ENCODE assay signal across 8 cellular contexts in genomic region chr6:31666337-31666960, GRCh38. TPM values are rescaled to one million over a fixed set of nuclear protein-coding genes. Genes with fewer than 3 reads are reported as not detected.
DNase-seq lines count a peak whose midpoint lies in the region; ATAC-seq and TF ChIP-seq lines count a peak whose summit lies in the region.

No MANE protein-coding gene starts in this region.

- in situ Hi-C loops in ACHN (cut with HindIII; ENCODE audit: low pct_ligation_motif_present, low pct_unique_long_range_greater_than_20kb, low sequenced_read_pairs) (no loop called here), G401 (cut with HindIII; ENCODE audit: low sequenced_read_pairs) (no loop called here)

- WGBS in lower leg skin, 2 donors = 2 to 3% methylated on average over 15 of the region's 15 CpGs

- H3K9me3 ChIP-seq in ascending aorta = no peaks in the 10 kb centered on the region

- H3K4me1 ChIP-seq in ascending aorta = peaks cover 16 to 29% of the 10 kb centered on the region in 2 donors

- H3K27me3 ChIP-seq in ascending aorta = no peaks in the 10 kb centered on the region

- no peak for ATAC-seq in activated T-cell treated with anti-CD3 and anti-CD28 coated beads, Interleukin-2, amount 50 U/mL, for 72 hours (replicated peaks in 1 of 2)

- H3K27ac Mint-ChIP-seq in activated T-cell treated with anti-CD3 and anti-CD28 coated beads, Interleukin-2, amount 50 U/mL, for 72 hours = peak overlapping the region; percentile 98
- H3K27ac Mint-ChIP-seq in type B pancreatic cell = peak overlapping the region; percentile 99

- TF ChIP-seq CTCF in ascending aorta (IDR thresholded peaks at IDR 0.05) = no peak
- no peak for TF ChIP-seq CTCF in lower leg skin (IDR thresholded peaks at IDR 0.05)
- no peak for TF ChIP-seq CTCF in type B pancreatic cell (conservative IDR thresholded peaks at IDR 0.05)

- peaks cover 49 to 50% of the 10 kb centered on the region in 2 donors for H3K36me3 ChIP-seq in ascending aorta

- H3K4me3 ChIP-seq in ascending aorta (peak overlapping the region; percentile 72 to 97), lower leg skin (ENCODE audit: low read depth, poor library complexity, severe bottlenecking) (peak overlapping the region; percentile 72)

- intact Hi-C loops in ascending aorta (cut with DNase I) (loop anchor here (1.0 to 10.0 kb wide), 6 partner anchors 37 to 1648 kb away; partner anchors contain the start of genes ABHD16A, AGPAT1, DDAH2 and NELFE), lower leg skin (cut with DNase I; ENCODE audit: low total_unique reads) (no loop called here)

- peak overlapping the region; percentile 98 to 99 for H3K4me3 Mint-ChIP-seq in activated T-cell treated with anti-CD3 and anti-CD28 coated beads, Interleukin-2, amount 50 U/mL, for 72 hours
- peak overlapping the region; percentile 99 for H3K4me3 Mint-ChIP-seq in type B pancreatic cell

- TF ChIP-seq POLR2A in lower leg skin (IDR thresholded peaks at IDR 0.05) = no peak

- no peak for DNase-seq in activated T-cell treated with anti-CD3 and anti-CD28 coated beads, Interleukin-2, amount 50 U/mL, for 72 hours
- DNase-seq in activated T-cell treated with anti-CD3 and anti-CD28 coated beads, Interleukin-2, amount 50 U/mL, for 1 hour = no peak
- DNase-seq in ascending aorta (ENCODE audit: low spot score in 2 of 2) (no peak), lower leg skin (ENCODE audit: low spot score in 2 of 2) (no peak), type B pancreatic cell (ENCODE audit: extremely low spot score, unreplicated experiment) (no peak), ACHN (no peak), mucosa of gallbladder (ENCODE audit: low spot score) (no peak), G401 (ENCODE audit: low spot score) (no peak)

- no peaks in the 10 kb centered on the region for H3K9me3 Mint-ChIP-seq in activated T-cell treated with anti-CD3 and anti-CD28 coated beads, Interleukin-2, amount 50 U/mL, for 72 hours
- no peaks in the 10 kb centered on the region for H3K9me3 Mint-ChIP-seq in type B pancreatic cell

- peak overlapping the region; percentile 91 to 97 for H3K27ac ChIP-seq in ascending aorta

- no peaks in the 10 kb centered on the region for H3K27me3 Mint-ChIP-seq in activated T-cell treated with anti-CD3 and anti-CD28 coated beads, Interleukin-2, amount 50 U/mL, for 72 hours (ENCODE audit: low read depth)
- H3K27me3 Mint-ChIP-seq in type B pancreatic cell = no peaks in the 10 kb centered on the region

- peaks cover 68% of the 10 kb centered on the region for H3K4me1 Mint-ChIP-seq in activated T-cell treated with anti-CD3 and anti-CD28 coated beads, Interleukin-2, amount 50 U/mL, for 72 hours (ENCODE audit: low read depth)
- peaks cover 39% of the 10 kb centered on the region for H3K4me1 Mint-ChIP-seq in type B pancreatic cell (ENCODE audit: unreplicated experiment)

- peaks cover 33 to 35% of the 10 kb centered on the region in 2 donors for H3K36me3 Mint-ChIP-seq in activated T-cell treated with anti-CD3 and anti-CD28 coated beads, Interleukin-2, amount 50 U/mL, for 72 hours (ENCODE audit: insufficient read depth in 2 of 2)
- H3K36me3 Mint-ChIP-seq in type B pancreatic cell = peaks cover 23% of the 10 kb centered on the region

RNA-seq across cellular contexts. Expression of gene CSNK2B, which starts 0.6 kb away (rescaled TPM):
- 100 to 1,000 TPM; 208 to 209 TPM for total RNA-seq in activated T-cell treated with anti-CD3 and anti-CD28 coated beads, Interleukin-2, amount 50 U/mL, for 72 hours
- total RNA-seq in ascending aorta = 148 TPM
- total RNA-seq in lower leg skin = 100 to 1,000 TPM; 328 to 447 (median 416) TPM
- 142 and 175 TPM in 2 replicates for total RNA-seq in type B pancreatic cell (ENCODE audit: low replicate concordance)
- total RNA-seq in mucosa of gallbladder = 108 TPM
- total RNA-seq in G401 (2014; rRNA removed; shearing (Covaris generic)) = 105 and 107 TPM in 2 replicates

RNA-seq across cellular contexts. Expression of gene GPANK1, which starts 1.7 kb away (rescaled TPM):
- total RNA-seq in activated T-cell treated with anti-CD3 and anti-CD28 coated beads, Interleukin-2, amount 50 U/mL, for 72 hours = 10 to 100 TPM; 30.3 to 37.7 TPM
- total RNA-seq in ascending aorta (9.8 TPM), lower leg skin (10 to 100 TPM; 22.3 to 32.5 (median 24.3) TPM), type B pancreatic cell (ENCODE audit: low replicate concordance) (17.6 and 20.2 TPM in 2 replicates), mucosa of gallbladder (18.7 TPM)
- total RNA-seq in G401 (2014; rRNA removed; shearing (Covaris generic)) = 24.9 and 31.6 TPM in 2 replicates

RNA-seq across cellular contexts. Expression of gene LY6G5B, which starts 3.3 kb away (rescaled TPM):
- 10 to 100 TPM; 21.3 to 26.9 TPM for total RNA-seq in activated T-cell treated with anti-CD3 and anti-CD28 coated beads, Interleukin-2, amount 50 U/mL, for 72 hours
- total RNA-seq in ascending aorta = 24.1 TPM
- total RNA-seq in lower leg skin = 10 to 100 TPM in 1 of 4 donors, 1 to 10 TPM in 3; 4.2 to 21.3 (median 7.1) TPM
- 13.9 and 22.0 TPM in 2 replicates for total RNA-seq in type B pancreatic cell (ENCODE audit: low replicate concordance)
- total RNA-seq in mucosa of gallbladder = 8.1 TPM
- total RNA-seq in G401 (2014; rRNA removed; shearing (Covaris generic)) = 2.0 TPM in 1 of 2 replicates, not detected in the other

RNA-seq across cellular contexts. Expression of gene C6orf47, which starts 5.9 kb away (rescaled TPM):
- 10 to 100 TPM; 21.1 to 22.5 TPM for total RNA-seq in activated T-cell treated with anti-CD3 and anti-CD28 coated beads, Interleukin-2, amount 50 U/mL, for 72 hours
- total RNA-seq in ascending aorta = 20.9 TPM
- total RNA-seq in lower leg skin = 10 to 100 TPM; 35.8 to 39.9 (median 37.2) TPM
- total RNA-seq in type B pancreatic cell (ENCODE audit: low replicate concordance) = 22.3 and 28.1 TPM in 2 replicates
- total RNA-seq in mucosa of gallbladder = 30.5 TPM
- 12.4 and 16.2 TPM in 2 replicates for total RNA-seq in G401 (2014; rRNA removed; shearing (Covaris generic))

RNA-seq across cellular contexts. Expression of gene APOM, which starts 10.8 kb away (rescaled TPM):
- total RNA-seq in activated T-cell treated with anti-CD3 and anti-CD28 coated beads, Interleukin-2, amount 50 U/mL, for 72 hours = 1 to 10 TPM; 5.0 to 6.0 TPM
- total RNA-seq in ascending aorta (not detected), lower leg skin (1 to 10 TPM; 1.7 to 7.2 (median 2.5) TPM), type B pancreatic cell (ENCODE audit: low replicate concordance) (11.2 and 20.9 TPM in 2 replicates), mucosa of gallbladder (2.2 TPM)
- total RNA-seq in G401 (2014; rRNA removed; shearing (Covaris generic)) = 2.3 and 3.6 TPM in 2 replicates
